In genomic region chr4:185523862-185524261, GRCh38 we compare ENCODE assay signal across 18 cellular contexts. TPM values are rescaled to one million over a fixed set of nuclear protein-coding genes. Genes with fewer than 3 reads are reported as not detected.
DNase-seq lines count a peak whose midpoint lies in the region; ATAC-seq and TF ChIP-seq lines count a peak whose summit lies in the region.
"Had no signal": no experiment of that assay in that cellular context is flagged by ENCODE, and none has a peak within 500 bp of the region (broad histone marks: within the 10 kb centered on the region; RNA-seq: fewer than 3 reads in every experiment).

No MANE protein-coding gene starts in this region.

- H2BK15ac ChIP-seq in neuronal stem cell (ENCODE audit: low read length), result no peak overlapping the region

- H3K4me2 ChIP-seq in neuronal stem cell (ENCODE audit: insufficient read depth, low read length, poor library complexity, severe bottlenecking), result no peak overlapping the region
- H3K4me2 ChIP-seq: GM23338, KMS-11 had no signal

- H3K4me3 ChIP-seq in endodermal cell (ENCODE audit: low read length) (no peak overlapping the region), neuronal stem cell (ENCODE audit: low read length in 2 of 2) (no peak overlapping the region), thoracic aorta (no peak overlapping the region)
- H3K4me3 ChIP-seq: GM23338 had no signal

- no peaks in the 10 kb centered on the region for H3K79me1 ChIP-seq in neuronal stem cell (ENCODE audit: low read depth, low read length)

- DNase-seq in SK-N-DZ (ENCODE audit: low spot score) (peak; percentile 63), endodermal cell (no peak), neuronal stem cell (ENCODE audit: low spot score) (no peak), thoracic aorta (ENCODE audit: low spot score) (no peak), SIG-M5 treated with dmso at 0.1 percent for 504 hours (lab: John Stamatoyannopoulos, UW; ENCODE audit: unreplicated experiment) (no peak), germinal center (ENCODE audit: low spot score) (no peak)
- DNase-seq in effector CD4-positive, alpha-beta T cell, result no peak
- DNase-seq: DMS 273 treated with DMSO at 0.1 percent for 48 hours, GF-D8, NCI-H1092 treated with DMSO at 0.1 percent for 48 hours, NCI-H2081 treated with DMSO at 0.1 percent for 48 hours, NCI-H510A treated with DMSO at 0.1 percent for 48 hours had no signal

- no peak overlapping the region for H2AK5ac ChIP-seq in neuronal stem cell (ENCODE audit: low read depth, low read length)

- no peak for ATAC-seq in thoracic aorta (ENCODE audit: insufficient number of reproducible peaks, low FRiP score, low read depth)
- ATAC-seq: GM23338, Panc1 had no signal

- H3K36me3 ChIP-seq in endodermal cell (ENCODE audit: control insufficient read depth, insufficient read depth, low read length) (peaks cover 12% of the 10 kb centered on the region), neuronal stem cell (replicated peaks in 1 of 2; ENCODE audit: control insufficient read depth in 2 of 2, insufficient read depth in 2 of 2, low read length in 2 of 2) (no peaks in the 10 kb centered on the region), thoracic aorta (peaks cover 8% of the 10 kb centered on the region)

- no peak overlapping the region for H3K27ac Mint-ChIP-seq in endodermal cell
- H3K27ac Mint-ChIP-seq: CD14-positive monocyte, GM23338 had no signal

- TF ChIP-seq CTCF in endodermal cell (conservative IDR thresholded peaks at IDR 0.05), result peak; percentile 44
- no peak for TF ChIP-seq CTCF in thoracic aorta (IDR thresholded peaks at IDR 0.05)

- no peak overlapping the region for H4K8ac ChIP-seq in neuronal stem cell (ENCODE audit: low read depth, low read length)

- WGBS in endodermal cell (ENCODE audit: insufficient coverage in 1 of 2, insufficient read length in 1 of 2), 2 experiments, result 75 to 84% methylated on average over 4 to 7 of the region's 7 CpGs
- no CpG with 5 or more reads among the region's 7 CpGs for WGBS in neuronal stem cell (ENCODE audit: extremely low coverage in 2 of 2, insufficient read length in 2 of 2, insufficient replicate concordance in 1 of 2), 2 donors

- H3K4me1 Mint-ChIP-seq in endodermal cell, result no peaks in the 10 kb centered on the region
- H3K4me1 Mint-ChIP-seq: CD14-positive monocyte, GM23338 had no signal

- no peak overlapping the region for H2BK12ac ChIP-seq in neuronal stem cell (ENCODE audit: low read length)

- no peak overlapping the region for H2BK5ac ChIP-seq in neuronal stem cell (ENCODE audit: low read length)

- no peak overlapping the region for H4K91ac ChIP-seq in neuronal stem cell (ENCODE audit: low read depth, low read length, poor library complexity)

- no peak overlapping the region for H3K23ac ChIP-seq in neuronal stem cell (ENCODE audit: low read depth, low read length, poor library complexity)

- peaks cover 8% of the 10 kb centered on the region for H3K9me3 Mint-ChIP-seq in endodermal cell
- H3K9me3 Mint-ChIP-seq: GM23338 had no signal

- H3K14ac ChIP-seq in neuronal stem cell (ENCODE audit: low read length), result no peak overlapping the region

- H3K4me1 ChIP-seq in endodermal cell (ENCODE audit: control insufficient read depth, insufficient read depth, low read length) (no peaks in the 10 kb centered on the region), neuronal stem cell (ENCODE audit: control insufficient read depth in 2 of 2, insufficient read depth in 1 of 2, low read depth in 1 of 2, low read length in 2 of 2) (no peaks in the 10 kb centered on the region), thoracic aorta (ENCODE audit: control insufficient read depth in 1 of 2, low read depth in 2 of 2) (peaks cover 33 to 67% of the 10 kb centered on the region in 2 donors)

- no peak overlapping the region for H3K18ac ChIP-seq in neuronal stem cell (ENCODE audit: low read length)

- H2BK120ac ChIP-seq in neuronal stem cell (ENCODE audit: low read depth, low read length), result no peak overlapping the region

- H2AFZ ChIP-seq in neuronal stem cell (ENCODE audit: low read length), result no peak overlapping the region
- H2AFZ ChIP-seq: GM23338 had no signal

- peaks cover 12% of the 10 kb centered on the region for H3K27me3 Mint-ChIP-seq in endodermal cell (ENCODE audit: insufficient read depth)

- peak overlapping the region; percentile 66 for H3K4ac ChIP-seq in neuronal stem cell (ENCODE audit: low read length)

- H3K27ac ChIP-seq in endodermal cell (ENCODE audit: low read depth, low read length) (no peak overlapping the region), neuronal stem cell (replicated peaks; ENCODE audit: low read length) (no peak overlapping the region), thoracic aorta (peak overlapping the region; percentile 64 to 71)
- H3K27ac ChIP-seq: KMS-11 had no signal

- no peak overlapping the region for H3K4me3 Mint-ChIP-seq in endodermal cell
- H3K4me3 Mint-ChIP-seq: GM23338 had no signal

- H3K36me3 Mint-ChIP-seq in endodermal cell (ENCODE audit: low read depth), result no peaks in the 10 kb centered on the region
- H3K36me3 Mint-ChIP-seq: CD14-positive monocyte had no signal

- H3K27me3 ChIP-seq in endodermal cell (ENCODE audit: control insufficient read depth, insufficient read depth, low read length, poor library complexity, severe bottlenecking) (no peaks in the 10 kb centered on the region), neuronal stem cell (ENCODE audit: control insufficient read depth in 3 of 3, insufficient read depth in 3 of 3, low read depth in 1 of 3, low read length in 3 of 3) (peaks cover 0 to 29% (median 0%) of the 10 kb centered on the region in 3 experiments), thoracic aorta (replicated peaks; ENCODE audit: insufficient read depth) (no peaks in the 10 kb centered on the region)

- H3K9me3 ChIP-seq in endodermal cell (ENCODE audit: control insufficient read depth, low read length) (peaks cover 5% of the 10 kb centered on the region), neuronal stem cell (replicated peaks in 1 of 2; ENCODE audit: control insufficient read depth in 2 of 2, insufficient read depth in 1 of 2, low read depth in 1 of 2, low read length in 2 of 2) (peaks cover 0 to 3% of the 10 kb centered on the region in 2 donors), thoracic aorta (no peaks in the 10 kb centered on the region)

- no peak overlapping the region for H3K9ac ChIP-seq in endodermal cell (ENCODE audit: extremely low read depth, low read length, poor library complexity, severe bottlenecking)
- no peak overlapping the region for H3K9ac ChIP-seq in neuronal stem cell (ENCODE audit: low read depth, low read length, poor library complexity)
- H3K9ac ChIP-seq: KMS-11 had no signal

RNA-seq across cellular contexts. Expression of gene PDLIM3, which starts 11.4 kb away (rescaled TPM):
- 92.0 and 95.3 TPM in 2 replicates for polyA plus RNA-seq in SK-N-DZ (2014; cell fraction: cytosol; rRNA removed)
- polyA plus RNA-seq in SK-N-DZ (2014; cell fraction: nucleus; rRNA removed), result 108 and 110 TPM in 2 replicates
- total RNA-seq in endodermal cell (10 to 100 TPM in 1 of 2 donors, 1 to 10 TPM in 1; 4.3 to 11.0 TPM), thoracic aorta (1,000 to 10,000 TPM in 1 of 2 donors, 100 to 1,000 TPM in 1; 835 to 1,176 TPM)
- polyA plus RNA-seq in endodermal cell (2013, experiment 1 of 2), result 13.9 TPM
- 15.6 TPM for polyA plus RNA-seq in endodermal cell (2013, experiment 2 of 2)
- polyA plus RNA-seq in neuronal stem cell (2013, experiment 1 of 2), result 8.0 TPM
- 7.3 TPM for polyA plus RNA-seq in neuronal stem cell (2013, experiment 2 of 2)
- polyA plus RNA-seq: CD14-positive monocyte had no signal

RNA-seq across cellular contexts. Expression of gene CCDC110, which starts 52.3 kb away (rescaled TPM):
- polyA plus RNA-seq in SK-N-DZ (2014; cell fraction: cytosol; rRNA removed), result 0.19 and 0.22 TPM in 2 replicates
- polyA plus RNA-seq in SK-N-DZ (2014; cell fraction: nucleus; rRNA removed), result 0.40 and 0.93 TPM in 2 replicates
- total RNA-seq in endodermal cell (under 1 TPM; 0.26 to 0.80 TPM), thoracic aorta (1 to 10 TPM in 1 of 2 donors, under 1 TPM in 1; 0.35 to 6.2 TPM)
- 0.82 TPM for polyA plus RNA-seq in endodermal cell (2013, experiment 1 of 2)
- polyA plus RNA-seq in endodermal cell (2013, experiment 2 of 2), result 1.3 TPM
- 2.2 TPM for polyA plus RNA-seq in neuronal stem cell (2013, experiment 1 of 2)
- polyA plus RNA-seq in neuronal stem cell (2013, experiment 2 of 2), result 2.0 TPM
- total RNA-seq: Daoy, MCF 10A had no signal
- polyA plus RNA-seq: CD14-positive monocyte had no signal

Comparison
In these comparisons a context has a peak if more than half of its experiments do, and no peak if none do; other contexts are left out.
1. H3K27ac ChIP-seq: peak in thoracic aorta (2 of 2); none in endodermal cell (single experiment) and neuronal stem cell (single experiment).
2. RNA of gene PDLIM3, which starts 11.4 kb away (total RNA-seq): 835 to 1,176 TPM in thoracic aorta; 4.3 to 11.0 TPM in endodermal cell; every median in the first group is over 10 times any median in the second.